ENCODE assay signal across 1 cellular context in the genomic region with DNA sequence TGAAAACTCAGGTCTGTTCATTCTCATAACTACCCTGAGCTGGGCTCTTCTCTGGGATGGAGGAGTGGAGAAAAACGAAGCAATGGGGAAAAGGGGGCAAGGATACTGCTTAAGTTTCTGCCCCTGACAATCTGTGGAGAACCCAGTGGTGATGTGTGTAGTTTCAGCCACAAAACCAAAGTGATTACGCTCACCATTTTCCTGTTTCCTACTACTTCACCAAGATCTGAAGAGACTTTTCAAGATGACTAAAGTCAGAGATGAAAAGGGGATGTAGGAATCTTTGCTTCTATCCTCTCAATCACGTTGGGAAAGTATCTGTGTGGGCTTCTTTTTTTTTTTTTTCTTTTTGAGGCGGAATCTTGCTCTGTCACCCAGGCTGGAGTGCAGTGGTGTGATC.
TF ChIP-seq lines count a peak whose summit lies in the region.

No MANE protein-coding gene starts in this region.

TF ChIP-seq in HepG2, 621 proteins besides CTCF, POLR2A, EP300 and RAD21 (continued from another document):
- TF ChIP-seq NCOA2 (CRISPR knock-in tag; IDR thresholded peaks at IDR 0.05) (no peak), ESRRA (CRISPR knock-in tag; IDR thresholded peaks at IDR 0.05; ENCODE audit: low read depth) (no peak), TAF1 (CRISPR knock-in tag; IDR thresholded peaks at IDR 0.05) (no peak)
